29 cellular contexts compared by ENCODE assay signal in genomic region chr19:50601407-50602088, GRCh38.
"Had no signal": no experiment of that assay in that cellular context is flagged by ENCODE, and none has a peak within 500 bp of the region (broad histone marks: within the 10 kb centered on the region; RNA-seq: fewer than 3 reads in every experiment).

No MANE protein-coding gene starts in this region.

- H3K27ac Mint-ChIP-seq: activated CD4-positive, alpha-beta memory T cell treated with anti-CD3 and anti-CD28 coated beads for 36 hours; activated CD4-positive, alpha-beta T cell treated with anti-CD3 and anti-CD28 coated beads, Interleukin-2, amount 10 ng/mL, durations not matched to agents 24 days and 14 days; activated T-cell treated with anti-CD3 and anti-CD28 coated beads, Interleukin-2, amount 50 U/mL, for 24 hours; activated T-helper 17 cell treated with anti-CD3 and anti-CD28 coated beads, Interleukin-2, amount 50 U/mL, for 72 hours; immature natural killer cell; naive thymus-derived CD8-positive, alpha-beta T cell had no signal

- H3K4me3 Mint-ChIP-seq: activated CD4-positive, alpha-beta memory T cell treated with anti-CD3 and anti-CD28 coated beads for 36 hours; activated CD4-positive, alpha-beta T cell treated with anti-CD3 and anti-CD28 coated beads, Interleukin-2, amount 10 ng/mL, durations not matched to agents 24 days and 14 days; activated T-cell treated with anti-CD3 and anti-CD28 coated beads, Interleukin-2, amount 50 U/mL, for 24 hours; activated T-helper 17 cell treated with anti-CD3 and anti-CD28 coated beads, Interleukin-2, amount 50 U/mL, for 72 hours; immature natural killer cell; naive thymus-derived CD8-positive, alpha-beta T cell; neural crest cell had no signal

- DNase-seq: activated CD4-positive, alpha-beta memory T cell treated with anti-CD3 and anti-CD28 coated beads for 36 hours; activated CD4-positive, alpha-beta T cell treated with anti-CD3 and anti-CD28 coated beads, Interleukin-2, amount 10 ng/mL, durations not matched to agents 24 days and 14 days; activated CD4-positive, CD25-positive, alpha-beta regulatory T cell treated with anti-CD3 and anti-CD28 coated beads, Interleukin-2, amount 50 U/mL, for 72 hours; activated CD8-positive, alpha-beta memory T cell treated with anti-CD3 and anti-CD28 coated beads, Interleukin-2, amount 50 U/mL, for 48 hours; activated gamma-delta T cell treated with Interleukin-2 at 50 U/mL for 16 hours; activated naive CD4-positive, alpha-beta T cell treated with anti-CD3 and anti-CD28 coated beads, Interleukin-2, amount 50 U/mL, for 16 hours; activated T-cell treated with anti-CD3 and anti-CD28 coated beads, Interleukin-2, amount 50 U/mL, for 24 hours; central memory CD4-positive, alpha-beta T cell; foreskin keratinocyte; heart left ventricle; hypothalamus; immature natural killer cell; lower lobe of right lung; mesenchymal stem cell; naive thymus-derived CD8-positive, alpha-beta T cell; nucleus accumbens; pancreas; retina; sigmoid colon; small intestine; stimulated activated CD4-positive, alpha-beta T cell treated with anti-CD3 and anti-CD28 coated beads, Interleukin-15, amount 100 ng/mL, for 24 hours; stimulated activated CD4-positive, alpha-beta T cell treated with anti-CD3 and anti-CD28 coated beads, Interleukin-2, amount 100 ng/mL, for 24 hours; stimulated activated naive CD4-positive, alpha-beta T cell treated with Interleukin-2 at 50 U/mL for 16 hours; thyroid gland; upper lobe of left lung had no signal

- H3K4me1 Mint-ChIP-seq: activated CD4-positive, alpha-beta T cell treated with anti-CD3 and anti-CD28 coated beads, Interleukin-2, amount 10 ng/mL, durations not matched to agents 24 days and 14 days; activated T-helper 17 cell treated with anti-CD3 and anti-CD28 coated beads, Interleukin-2, amount 50 U/mL, for 72 hours had no signal

- ATAC-seq: activated T-helper 17 cell treated with anti-CD3 and anti-CD28 coated beads, Interleukin-2, amount 50 U/mL, for 72 hours; esophagus mucosa; foreskin keratinocyte; heart left ventricle; left lobe of liver; naive thymus-derived CD8-positive, alpha-beta T cell; pancreas had no signal

- H3K36me3 Mint-ChIP-seq: activated CD4-positive, alpha-beta memory T cell treated with anti-CD3 and anti-CD28 coated beads for 36 hours; immature natural killer cell; naive thymus-derived CD8-positive, alpha-beta T cell had no signal

- H3K9me3 Mint-ChIP-seq: activated CD4-positive, alpha-beta memory T cell treated with anti-CD3 and anti-CD28 coated beads for 36 hours; activated CD4-positive, alpha-beta T cell treated with anti-CD3 and anti-CD28 coated beads, Interleukin-2, amount 10 ng/mL, durations not matched to agents 24 days and 14 days; activated T-cell treated with anti-CD3 and anti-CD28 coated beads, Interleukin-2, amount 50 U/mL, for 24 hours; activated T-helper 17 cell treated with anti-CD3 and anti-CD28 coated beads, Interleukin-2, amount 50 U/mL, for 72 hours; naive thymus-derived CD8-positive, alpha-beta T cell had no signal
